Comparison of ENCODE assay signal across 22 cellular contexts in the genomic region with DNA sequence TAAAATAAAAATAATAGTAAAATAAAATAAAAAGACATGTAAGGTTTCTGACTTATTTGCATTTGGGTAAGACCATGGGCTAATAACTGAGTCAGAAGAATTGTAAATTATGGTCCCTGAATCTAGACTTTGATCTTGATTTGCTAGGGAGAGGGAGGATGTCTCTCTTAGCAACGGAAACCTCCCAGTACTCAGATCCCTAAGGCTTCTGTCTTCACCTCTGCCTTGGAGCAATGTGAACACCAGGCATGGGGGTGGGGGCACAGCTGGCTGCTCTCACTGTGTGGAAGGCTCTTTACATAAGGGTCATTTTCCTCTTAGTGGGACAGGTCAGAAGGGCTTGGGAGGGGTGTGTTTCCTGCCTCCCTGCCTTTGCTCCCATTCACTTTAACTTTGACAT.
"Had no signal": no experiment of that assay in that cellular context is flagged by ENCODE, and none has a peak within 500 bp of the region (broad histone marks: within the 10 kb centered on the region; RNA-seq: fewer than 3 reads in every experiment).

No MANE protein-coding gene starts in this region.

- H3K36me3 Mint-ChIP-seq: activated naive CD8-positive, alpha-beta T cell; brain had no signal

- ATAC-seq: activated CD4-positive, alpha-beta T cell treated with anti-CD3 and anti-CD28 coated beads for 36 hours had no signal

- DNase-seq: activated CD4-positive, alpha-beta T cell treated with anti-CD3 and anti-CD28 coated beads for 36 hours; activated CD4-positive, alpha-beta T cell treated with anti-CD3 and anti-CD28 coated beads, Interleukin-2, amount 50 U/mL, for 1 hour; activated gamma-delta T cell; activated naive CD4-positive, alpha-beta T cell treated with anti-CD3 and anti-CD28 coated beads for 36 hours; activated T-cell treated with anti-CD3 and anti-CD28 coated beads for 4 hours; activated T-cell treated with anti-CD3 and anti-CD28 coated beads, Interleukin-2, amount 50 U/mL, for 48 hours; amygdala; KG1; NCI-H1092; NCI-H1436; NCI-H1694 treated with DMSO at 0.1 percent for 48 hours; NCI-H2029 treated with DMSO at 0.1 percent for 48 hours; NCI-H446; NCI-H524 treated with DMSO at 0.1 percent for 48 hours; NCI-H82; Right ventricle myocardium superior; SK-N-SH had no signal

- H3K27ac Mint-ChIP-seq: activated CD4-positive, alpha-beta memory T cell treated with anti-CD3 and anti-CD28 coated beads, Interleukin-2, amount 10 ng/mL, durations not matched to agents 7 days and 5 days; activated CD4-positive, alpha-beta T cell treated with anti-CD3 and anti-CD28 coated beads for 36 hours; activated naive CD4-positive, alpha-beta T cell treated with anti-CD3 and anti-CD28 coated beads for 36 hours; activated naive CD8-positive, alpha-beta T cell; activated T-helper 17 cell treated with anti-CD3 and anti-CD28 coated beads, Interleukin-2, amount 50 U/mL, for 72 hours had no signal

- H3K9me3 Mint-ChIP-seq: activated CD4-positive, alpha-beta memory T cell treated with anti-CD3 and anti-CD28 coated beads, Interleukin-2, amount 10 ng/mL, durations not matched to agents 7 days and 5 days; activated naive CD4-positive, alpha-beta T cell treated with anti-CD3 and anti-CD28 coated beads for 36 hours; activated T-helper 17 cell treated with anti-CD3 and anti-CD28 coated beads, Interleukin-2, amount 50 U/mL, for 72 hours; central memory CD8-positive, alpha-beta T cell had no signal

- H3K4me3 Mint-ChIP-seq: activated CD4-positive, alpha-beta memory T cell treated with anti-CD3 and anti-CD28 coated beads, Interleukin-2, amount 10 ng/mL, durations not matched to agents 7 days and 5 days; activated CD4-positive, alpha-beta T cell treated with anti-CD3 and anti-CD28 coated beads for 36 hours; activated naive CD4-positive, alpha-beta T cell treated with anti-CD3 and anti-CD28 coated beads for 36 hours; activated naive CD8-positive, alpha-beta T cell; activated T-helper 17 cell treated with anti-CD3 and anti-CD28 coated beads, Interleukin-2, amount 50 U/mL, for 72 hours; brain; central memory CD8-positive, alpha-beta T cell had no signal
